Comparison of ENCODE assay signal across 17 cellular contexts in genomic region chr16:77877712-77878111, GRCh38.
DNase-seq lines count a peak whose midpoint lies in the region; ATAC-seq, FAIRE-seq and TF ChIP-seq lines count a peak whose summit lies in the region.
"Had no signal": no experiment of that assay in that cellular context is flagged by ENCODE, and none has a peak within 500 bp of the region (broad histone marks: within the 10 kb centered on the region; RNA-seq: fewer than 3 reads in every experiment).

No MANE protein-coding gene starts in this region.

- H3K4me3 ChIP-seq in fibroblast of villous mesenchyme (ENCODE audit: low read depth, low read length) (no peak overlapping the region), dorsolateral prefrontal cortex (no peak overlapping the region), esophagus muscularis mucosa (no peak overlapping the region), gastroesophageal sphincter (no peak overlapping the region)

- H3K27me3 ChIP-seq in dorsolateral prefrontal cortex = peaks cover 0 to 21% (median 0%) of the 10 kb centered on the region in 45 donors
- H3K27me3 ChIP-seq in esophagus muscularis mucosa = peaks cover 0 to 4% (median 0%) of the 10 kb centered on the region in 4 donors
- no peaks in the 10 kb centered on the region for H3K27me3 ChIP-seq in gastroesophageal sphincter
- H3K27me3 ChIP-seq: neutrophil had no signal

- H3K36me3 ChIP-seq in esophagus muscularis mucosa = no peaks in the 10 kb centered on the region
- no peaks in the 10 kb centered on the region for H3K36me3 ChIP-seq in gastroesophageal sphincter
- H3K36me3 ChIP-seq: neutrophil had no signal

- H3K4me1 ChIP-seq in esophagus muscularis mucosa (peaks cover 0 to 7% (median 0%) of the 10 kb centered on the region in 4 donors), gastroesophageal sphincter (no peaks in the 10 kb centered on the region)

- H3K27ac ChIP-seq in dorsolateral prefrontal cortex (no peak overlapping the region), esophagus muscularis mucosa (replicated peaks in 1 of 4) (no peak overlapping the region), gastroesophageal sphincter (no peak overlapping the region)
- H3K27ac ChIP-seq: neutrophil had no signal

- TF ChIP-seq POLR2A in esophagus muscularis mucosa (IDR thresholded peaks at IDR 0.05; ENCODE audit: low read depth) = no peak
- TF ChIP-seq POLR2A in gastroesophageal sphincter (IDR thresholded peaks at IDR 0.05) = no peak

- peak; percentile 86 for FAIRE-seq in HTR-8/SVneo (lab: Jason Lieb, UNC)
- FAIRE-seq: colon had no signal

- peak; percentile 56 for DNase-seq in AG08395 (ENCODE audit: low spot score)
- peak; percentile 68 for DNase-seq in HTR-8/SVneo (ENCODE audit: insufficient read length, low spot score)
- peak; percentile 83 for DNase-seq in amniotic epithelial cell (ENCODE audit: low read depth)
- peak; percentile 88 for DNase-seq in fibroblast of villous mesenchyme (ENCODE audit: low read depth)
- no peak for DNase-seq in dorsolateral prefrontal cortex
- DNase-seq in NCI-H748 treated with DMSO at 0.1 percent for 48 hours (lab: John Stamatoyannopoulos, UW) = no peak
- DNase-seq in esophagus muscularis mucosa (ENCODE audit: extremely low spot score) = no peak
- DNase-seq: activated CD8-positive, alpha-beta memory T cell treated with anti-CD3 and anti-CD28 coated beads, Interleukin-2, amount 10 ng/mL, durations not matched to agents 7 days and 5 days; activated naive CD4-positive, alpha-beta T cell treated with Interleukin-2 at 50 U/mL for 16 hours; DMS153; foreskin melanocyte; MV-4-11; NCI-H2171 had no signal

- 61% methylated on average over 4 of the region's 4 CpGs for WGBS in esophagus muscularis mucosa
- 57 to 59% methylated on average over 4 of the region's 4 CpGs for WGBS in gastroesophageal sphincter (ENCODE audit: low coverage in 1 of 2), 2 donors

- intact Hi-C loops in dorsolateral prefrontal cortex (cut with DNase I) = no loop called here
- intact Hi-C loops in esophagus muscularis mucosa (cut with DNase I) = no loop called here

- H3K9me3 ChIP-seq in esophagus muscularis mucosa = no peaks in the 10 kb centered on the region
- no peaks in the 10 kb centered on the region for H3K9me3 ChIP-seq in gastroesophageal sphincter
- H3K9me3 ChIP-seq: neutrophil had no signal

- TF ChIP-seq EP300 in esophagus muscularis mucosa (IDR thresholded peaks at IDR 0.05) (no peak), gastroesophageal sphincter (IDR thresholded peaks at IDR 0.05) (no peak)

- ATAC-seq in gastroesophageal sphincter = no peak
- ATAC-seq: activated CD8-positive, alpha-beta memory T cell treated with anti-CD3 and anti-CD28 coated beads, Interleukin-2, amount 10 ng/mL, durations not matched to agents 7 days and 5 days; WTC11 had no signal

- no peak for TF ChIP-seq CTCF in fibroblast of villous mesenchyme (IDR thresholded peaks at IDR 0.05; ENCODE audit: insufficient read depth, low read depth, low read length)
- TF ChIP-seq CTCF in dorsolateral prefrontal cortex (IDR thresholded peaks at IDR 0.05 in 54 of 56, conservative IDR thresholded peaks at IDR 0.05 in 2 of 56; ENCODE audit: low read depth in 1 of 56, partially characterized antibody in 56 of 56) = no peak
- no peak for TF ChIP-seq CTCF in esophagus muscularis mucosa (IDR thresholded peaks at IDR 0.05)
- no peak for TF ChIP-seq CTCF in gastroesophageal sphincter (IDR thresholded peaks at IDR 0.05)

Comparison
In these comparisons a context has a peak if more than half of its experiments do, and no peak if none do; other contexts are left out.
1. DNase-seq: peak in AG08395 (single experiment), HTR-8/SVneo (single experiment), amniotic epithelial cell (single experiment) and fibroblast of villous mesenchyme (single experiment); none in dorsolateral prefrontal cortex (0 of 10), NCI-H748 treated with DMSO at 0.1 percent for 48 hours (single experiment) and esophagus muscularis mucosa (single experiment).